In the genomic region with DNA sequence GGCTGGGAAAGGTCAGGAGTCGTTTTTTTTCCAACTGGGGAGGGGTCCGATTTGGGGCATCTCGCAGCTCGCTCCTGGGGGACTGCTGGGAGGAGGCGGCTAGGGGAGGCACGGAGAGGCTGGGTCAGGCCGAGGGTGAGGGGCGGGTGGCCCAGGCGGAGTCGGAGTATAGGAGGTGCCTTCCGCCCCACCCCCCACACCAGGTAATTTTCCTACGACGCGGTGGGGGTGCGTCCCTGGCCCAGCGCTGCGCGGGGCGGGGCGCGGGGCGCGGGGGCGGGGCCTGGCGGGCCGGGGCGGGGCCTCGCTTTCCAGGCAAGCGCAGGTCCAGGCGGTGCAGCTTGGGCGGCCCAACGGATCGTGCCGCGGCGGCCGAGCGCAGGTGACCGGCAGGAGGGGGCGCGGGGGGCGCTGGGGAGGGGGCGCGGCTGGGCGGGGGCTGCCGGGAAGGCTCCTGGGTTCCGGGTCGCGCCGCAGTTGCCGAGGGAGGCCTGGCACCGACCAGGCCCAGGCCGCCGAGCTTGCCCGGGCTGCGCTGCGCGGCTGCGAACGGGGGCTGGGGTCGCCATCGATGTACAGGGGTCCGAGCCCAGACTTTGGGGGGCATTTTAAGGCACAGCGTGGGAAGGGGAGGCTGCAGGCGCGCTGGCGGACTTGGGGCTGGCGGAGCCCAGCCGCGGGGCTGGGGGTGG, we compare ENCODE assay signal across 8 cellular contexts. TPM values are rescaled to one million over a fixed set of nuclear protein-coding genes. Genes with fewer than 3 reads are reported as not detected.
A peak's percentile ranks its signal among the peaks of the same experiment; 100 is the strongest.
DNase-seq lines count a peak whose midpoint lies in the region; ATAC-seq, FAIRE-seq and TF ChIP-seq lines count a peak whose summit lies in the region.

Gene FBXO44 (plus strand): TSS at position 307 of the 692 bp plus-strand sequence. CDS start 959 bp downstream, outside the sequence.

- H3K4me3 ChIP-seq in breast epithelium (peak within 1 kb of the TSS; percentile 53 to 91 (median 85)), keratinocyte (ENCODE audit: control insufficient read depth in 2 of 3, extremely low read depth in 1 of 3, insufficient read depth in 2 of 3, low read depth in 1 of 3, low read length in 3 of 3) (peak within 1 kb of the TSS; percentile 71 to 75 (median 72))

- dilution Hi-C loops in keratinocyte (cut with MboI; ENCODE audit: extremely low pct_ligation_motif_present, low sequenced_read_pairs): no loop called here

- no peaks in the 10 kb centered on the region for H3K36me3 ChIP-seq in breast epithelium
- peaks cover 3 to 12% of the 10 kb centered on the region in 2 experiments for H3K36me3 ChIP-seq in keratinocyte (ENCODE audit: control insufficient read depth in 2 of 2, extremely low read depth in 1 of 2, insufficient read depth in 2 of 2, low read length in 2 of 2)

- H3K9me3 ChIP-seq in breast epithelium (no peaks in the 10 kb centered on the region), keratinocyte (ENCODE audit: control insufficient read depth, low read depth, low read length) (no peaks in the 10 kb centered on the region)

- H3K27ac ChIP-seq in breast epithelium (peak within 1 kb of the TSS; percentile 87 to 90), keratinocyte (ENCODE audit: control insufficient read depth, insufficient read depth, low read length) (peak within 1 kb of the TSS; percentile 26)

- TF ChIP-seq CTCF in breast epithelium (IDR thresholded peaks at IDR 0.05) (no peak), keratinocyte (optimal IDR thresholded peaks at IDR 0.05 in 1 of 3, IDR thresholded peaks at IDR 0.05 in 1 of 3, conservative IDR thresholded peaks at IDR 0.05 in 1 of 3; ENCODE audit: extremely low read depth in 1 of 3, insufficient read depth in 2 of 3, low read length in 3 of 3) (no peak)

- intact Hi-C loops in breast epithelium (cut with DNase I; ENCODE audit: low total_unique reads): no loop called here

- peak within 1 kb of the TSS; percentile 71 for H3K9ac ChIP-seq in keratinocyte (ENCODE audit: control insufficient read depth, extremely low read depth, insufficient read depth, low read length)

- H3K4me1 ChIP-seq in breast epithelium (peaks cover 0 to 8% of the 10 kb centered on the region in 2 donors), keratinocyte (ENCODE audit: control insufficient read depth, extremely low read depth, insufficient read depth, low read length) (peaks cover 21% of the 10 kb centered on the region)

- H2AFZ ChIP-seq in keratinocyte (ENCODE audit: control insufficient read depth, low read length): peak within 1 kb of the TSS; percentile 87

- H3K79me2 ChIP-seq in keratinocyte (ENCODE audit: control insufficient read depth, insufficient read depth, low read length): peaks cover 7% of the 10 kb centered on the region

- peak; percentile 15 for DNase-seq in NCI-H1105 treated with DMSO at 0.1 percent for 48 hours (lab: John Stamatoyannopoulos, UW)
- no peak for DNase-seq in NCI-H1105 (lab: John Stamatoyannopoulos, UW)
- DNase-seq in UCSD-AML1 (lab: John Stamatoyannopoulos, UW; ENCODE audit: unreplicated experiment): peak; percentile 19
- DNase-seq in breast epithelium (ENCODE audit: low spot score in 2 of 2): peak; percentile 64 to 81
- no peak for DNase-seq in keratinocyte (ENCODE audit: low read depth, low spot score)
- DNase-seq in stimulated activated CD4-positive, alpha-beta T cell treated with anti-CD3 and anti-CD28 coated beads, Interleukin-1b, Interleukin-23, amount 100 ng/mL, for 1 hour (ENCODE audit: low read depth in 2 of 2): peak; percentile 37 to 59

- no peak for TF ChIP-seq POLR2A in breast epithelium (IDR thresholded peaks at IDR 0.05)

- FAIRE-seq in keratinocyte (lab: Jason Lieb, UNC): no peak

- no peaks in the 10 kb centered on the region for H4K20me1 ChIP-seq in keratinocyte (ENCODE audit: control insufficient read depth, extremely low read depth, insufficient read depth, low read length)

- H3K27me3 ChIP-seq in breast epithelium (no peaks in the 10 kb centered on the region), keratinocyte (ENCODE audit: control insufficient read depth, extremely low read depth, insufficient read depth, low read length) (no peaks in the 10 kb centered on the region)

- H3K4me2 ChIP-seq in keratinocyte (ENCODE audit: control insufficient read depth, extremely low read depth, insufficient read depth, low read depth, low read length): peak within 1 kb of the TSS; percentile 87

- ATAC-seq in HG03159 (IDR thresholded peaks at IDR 0.05; ENCODE audit: unreplicated experiment) (peak; percentile 75), GM18861 (IDR thresholded peaks at IDR 0.05; ENCODE audit: unreplicated experiment) (no peak)

- H3K9me1 ChIP-seq in keratinocyte (ENCODE audit: control insufficient read depth, extremely low read depth, insufficient read depth, low read length): no peaks in the 10 kb centered on the region

RNA-seq across cellular contexts. Expression of gene FBXO44, which starts in this region (rescaled TPM):
- 10 to 100 TPM; 14.1 to 32.1 (median 31.3) TPM for total RNA-seq in breast epithelium
- 23.1 to 39.9 TPM (median 25.8 TPM) in 3 replicates for polyA plus RNA-seq in keratinocyte
- 4.8 TPM for polyA plus RNA-seq in keratinocyte (2011; ENCODE audit: low read depth)
- 14.0 and 29.5 TPM in 2 replicates for polyA plus RNA-seq in keratinocyte (2011; cell fraction: cytosol; rRNA removed)
- 99.8 and 117 TPM in 2 replicates for polyA plus RNA-seq in keratinocyte (2011; cell fraction: nucleus; rRNA removed)
- polyA plus RNA-seq in keratinocyte (2012; ENCODE audit: low replicate concordance): 21.2 and 27.8 TPM in 2 replicates
- 20.5 to 26.1 TPM (median 21.2 TPM) in 3 replicates for polyA minus RNA-seq in keratinocyte
- 36.6 TPM for polyA minus RNA-seq in keratinocyte (2011; cell fraction: cytosol; rRNA and poly(A)+ RNA removed)
- polyA minus RNA-seq in keratinocyte (2011; cell fraction: nucleus; rRNA and poly(A)+ RNA removed): 26.4 and 30.6 TPM in 2 replicates

Comparison
In these comparisons a context has a peak if more than half of its experiments do, and no peak if none do; other contexts are left out.
1. DNase-seq: peak in NCI-H1105 treated with DMSO at 0.1 percent for 48 hours (single experiment), UCSD-AML1 (single experiment), breast epithelium (2 of 2) and stimulated activated CD4-positive, alpha-beta T cell treated with anti-CD3 and anti-CD28 coated beads, Interleukin-1b, Interleukin-23, amount 100 ng/mL, for 1 hour (2 of 2); none in NCI-H1105 (single experiment) and keratinocyte (single experiment).